Comparison of ENCODE assay signal across 8 cellular contexts in the genomic region with DNA sequence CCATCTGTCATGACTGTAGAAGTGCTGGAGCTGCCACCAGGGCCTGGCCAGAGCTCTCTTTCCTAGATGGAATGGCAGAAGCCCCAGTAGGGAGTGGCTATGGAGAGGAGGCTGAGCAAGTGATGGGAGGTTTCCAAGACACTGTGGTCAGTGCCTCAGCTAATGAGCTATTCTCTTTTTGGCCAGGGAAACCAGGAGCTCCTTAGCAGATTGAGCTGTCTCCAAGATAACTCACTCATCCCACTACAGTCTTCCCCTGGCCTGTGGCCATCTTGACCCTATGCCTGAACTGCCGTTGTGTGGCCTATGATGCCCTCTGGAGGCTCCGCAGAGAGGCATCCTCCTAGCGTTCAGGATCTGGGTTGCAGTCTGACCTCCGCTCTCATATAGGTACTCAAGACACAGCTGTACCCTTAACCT.
DNase-seq lines count a peak whose midpoint lies in the region; ATAC-seq and TF ChIP-seq lines count a peak whose summit lies in the region.

No MANE protein-coding gene starts in this region.

- peaks cover 29% of the 10 kb centered on the region; the same call in 1 of the 2 replicates for H3K36me3 ChIP-seq in OCI-LY1 (ENCODE audit: insufficient read depth, low read length)

- ATAC-seq in GM19395 (IDR thresholded peaks at IDR 0.05; ENCODE audit: unreplicated experiment) (no peak), GM21717 (IDR thresholded peaks at IDR 0.05; ENCODE audit: unreplicated experiment) (no peak)

- H4K20me1 ChIP-seq in OCI-LY1 (ENCODE audit: insufficient read depth, low read length) = no peaks in the 10 kb centered on the region

- no peaks in the 10 kb centered on the region for H3K9me2 ChIP-seq in OCI-LY1 (ENCODE audit: low read depth, low read length)

- no peaks in the 10 kb centered on the region for H3F3A ChIP-seq in OCI-LY1 (ENCODE audit: insufficient read depth, low read length)

- no peak overlapping the region for H3K4me2 ChIP-seq in OCI-LY1 (ENCODE audit: low read length)

- H2AFZ ChIP-seq in OCI-LY1 (ENCODE audit: low read length) = no peak overlapping the region

- H3K9me3 ChIP-seq in OCI-LY1 (ENCODE audit: low read length) = no peaks in the 10 kb centered on the region

- H3K27ac ChIP-seq in OCI-LY1 (ENCODE audit: low read depth, low read length, poor library complexity, severe bottlenecking) = no peak overlapping the region

- no peaks in the 10 kb centered on the region for H3K79me2 ChIP-seq in OCI-LY1 (ENCODE audit: insufficient read depth, low read length)

- no peak overlapping the region for H3K4me3 ChIP-seq in OCI-LY1 (ENCODE audit: low read depth, low read length, poor library complexity, severe bottlenecking)
- no peak overlapping the region for H3K4me3 ChIP-seq in fibroblast of villous mesenchyme (ENCODE audit: low read depth, low read length)
- no peak overlapping the region for H3K4me3 ChIP-seq in retinal pigment epithelial cell (ENCODE audit: low read length)

- no peak overlapping the region for H3K9ac ChIP-seq in OCI-LY1 (ENCODE audit: low read length)

- peak; percentile 18; the same call in 1 of the 2 replicates for TF ChIP-seq CTCF in OCI-LY1 (IDR thresholded peaks at IDR 0.05; ENCODE audit: low read length)
- peak; percentile 59 for TF ChIP-seq CTCF in fibroblast of villous mesenchyme (IDR thresholded peaks at IDR 0.05; ENCODE audit: insufficient read depth, low read depth, low read length)
- TF ChIP-seq CTCF in retinal pigment epithelial cell (conservative IDR thresholded peaks at IDR 0.05; ENCODE audit: low read depth, low read length) = peak; percentile 29

- H3K27me3 ChIP-seq in OCI-LY1 (ENCODE audit: insufficient read depth, low read length) = no peaks in the 10 kb centered on the region

- DNase-seq in GM04504 (ENCODE audit: low read depth) (peak; percentile 97), fibroblast of villous mesenchyme (ENCODE audit: low read depth) (peak; percentile 44), retinal pigment epithelial cell (ENCODE audit: low read depth) (no peak), SW 1271 (lab: John Stamatoyannopoulos, UW) (no peak), GF-D8 (lab: John Stamatoyannopoulos, UW) (no peak)

- no peaks in the 10 kb centered on the region for H3K4me1 ChIP-seq in OCI-LY1 (ENCODE audit: insufficient read depth, low read length, severe bottlenecking)

Comparison
In these comparisons a context has a peak if more than half of its experiments do, and no peak if none do; other contexts are left out.
1. DNase-seq: peak in GM04504 (single experiment) and fibroblast of villous mesenchyme (single experiment); none in retinal pigment epithelial cell (single experiment), SW 1271 (0 of 2) and GF-D8 (single experiment).
2. Peak in every context shown above with its lines, with median percentiles within 50 percentile points of each other: CTCF ChIP-seq.